3 cellular contexts compared by ENCODE assay signal in genomic region chr1:2686091-2686863, GRCh38. TPM values are rescaled to one million over a fixed set of nuclear protein-coding genes. Genes with fewer than 3 reads are reported as not detected.
"Had no signal": no experiment of that assay in that cellular context is flagged by ENCODE, and none has a peak within 500 bp of the region (broad histone marks: within the 10 kb centered on the region; RNA-seq: fewer than 3 reads in every experiment).

No MANE protein-coding gene starts in this region.

RNA-seq across cellular contexts. Expression of gene MMEL1, which starts 53.5 kb away (rescaled TPM):
- total RNA-seq: right atrium auricular region, smooth muscle cell, thoracic aorta had no signal
